Comparison of ENCODE assay signal across 11 cellular contexts in genomic region chr16:85551319-85551978, GRCh38.
A peak's percentile ranks its signal among the peaks of the same experiment; 100 is the strongest.
DNase-seq lines count a peak whose midpoint lies in the region; ATAC-seq and TF ChIP-seq lines count a peak whose summit lies in the region.
"Had no signal": no experiment of that assay in that cellular context is flagged by ENCODE, and none has a peak within 500 bp of the region (broad histone marks: within the 10 kb centered on the region; RNA-seq: fewer than 3 reads in every experiment).

No MANE protein-coding gene starts in this region.

- TF ChIP-seq POLR2A in stomach (IDR thresholded peaks at IDR 0.05): no peak

- H3K4me3 ChIP-seq in thymus (ENCODE audit: low read length): no peak overlapping the region
- no peak overlapping the region for H3K4me3 ChIP-seq in stomach

- H3K27ac ChIP-seq in thymus (ENCODE audit: low read depth) (peak overlapping the region; percentile 10), stomach (peak overlapping the region in 2 of 5 donors; percentile 32 to 37)
- H3K27ac ChIP-seq: KMS-11 had no signal

- H3K4me1 ChIP-seq in thymus (ENCODE audit: control insufficient read depth, insufficient read depth, low read length) (no peaks in the 10 kb centered on the region), stomach (peaks cover 5 to 45% (median 33%) of the 10 kb centered on the region in 4 donors)

- H3K27me3 Mint-ChIP-seq in glutamatergic neuron (ENCODE audit: unreplicated experiment): peaks cover 30% of the 10 kb centered on the region

- H3K9me3 Mint-ChIP-seq in glutamatergic neuron (ENCODE audit: unreplicated experiment): peaks cover 28% of the 10 kb centered on the region

- H3K9me3 ChIP-seq in thymus (ENCODE audit: control insufficient read depth): no peaks in the 10 kb centered on the region
- H3K9me3 ChIP-seq in stomach: no peaks in the 10 kb centered on the region

- no peaks in the 10 kb centered on the region for H3K36me3 ChIP-seq in thymus (ENCODE audit: control insufficient read depth, insufficient read depth)
- no peaks in the 10 kb centered on the region for H3K36me3 ChIP-seq in stomach

- 68% methylated on average over 18 of the region's 18 CpGs for WGBS in thymus
- WGBS in stomach, 5 donors: 64 to 76% (median 69%) methylated on average over 18 of the region's 18 CpGs

- peak overlapping the region; percentile 84 for H3K27ac Mint-ChIP-seq in glutamatergic neuron (ENCODE audit: unreplicated experiment)

- ATAC-seq in Right ventricle myocardium inferior: no peak
- no peak for ATAC-seq in left cardiac atrium

- DNase-seq in Right ventricle myocardium inferior (ENCODE audit: missing footprints) (peak; percentile 62), left cardiac atrium (no peak), SW480 (ENCODE audit: low spot score) (peak; percentile 45), glutamatergic neuron (no peak), HK-2 (ENCODE audit: unreplicated experiment) (no peak), stomach (no peak), CD1c-positive myeloid dendritic cell (ENCODE audit: extremely low spot score) (no peak)
- DNase-seq: cortex of kidney, NCI-H510A had no signal

- intact Hi-C loops in Right ventricle myocardium inferior (cut with DNase I): loop anchor here (5.0 kb wide), 3 partner anchors 34 to 129 kb away; no protein-coding TSS in a partner anchor
- intact Hi-C loops in left cardiac atrium (cut with DNase I): loop anchor here in 1 of 2 donors (10.0 kb wide), 1 partner anchor 53 kb away; no protein-coding TSS in a partner anchor
- intact Hi-C loops in stomach (cut with DNase I; ENCODE audit: low total_unique reads): no loop called here

- no peak for TF ChIP-seq CTCF in glutamatergic neuron (IDR thresholded peaks at IDR 0.05; ENCODE audit: partially characterized antibody, unreplicated experiment)
- no peak for TF ChIP-seq CTCF in stomach (IDR thresholded peaks at IDR 0.05)

- H3K27me3 ChIP-seq in thymus (ENCODE audit: control insufficient read depth, insufficient read depth): no peaks in the 10 kb centered on the region
- H3K27me3 ChIP-seq in stomach: no peaks in the 10 kb centered on the region

- H3K4me1 Mint-ChIP-seq in glutamatergic neuron (ENCODE audit: low read depth, unreplicated experiment): peaks cover 13% of the 10 kb centered on the region

- peak overlapping the region; percentile 78 for H3K4me3 Mint-ChIP-seq in glutamatergic neuron (ENCODE audit: unreplicated experiment)

- no peak for TF ChIP-seq EP300 in stomach (IDR thresholded peaks at IDR 0.05)

- no peaks in the 10 kb centered on the region for H3K36me3 Mint-ChIP-seq in glutamatergic neuron (ENCODE audit: unreplicated experiment)

Comparison
In these comparisons a context has a peak if more than half of its experiments do, and no peak if none do; other contexts are left out.
1. DNase-seq: peak in Right ventricle myocardium inferior (single experiment) and SW480 (single experiment); none in left cardiac atrium (single experiment), glutamatergic neuron (single experiment), HK-2 (single experiment), stomach (single experiment) and CD1c-positive myeloid dendritic cell (single experiment).